17 cellular contexts compared by ENCODE assay signal in genomic region chr11:116637766-116638165, GRCh38.
DNase-seq lines count a peak whose midpoint lies in the region; ATAC-seq and TF ChIP-seq lines count a peak whose summit lies in the region.
"Had no signal": no experiment of that assay in that cellular context is flagged by ENCODE, and none has a peak within 500 bp of the region (broad histone marks: within the 10 kb centered on the region; RNA-seq: fewer than 3 reads in every experiment).

No MANE protein-coding gene starts in this region.

- H3K27ac ChIP-seq in endodermal cell (ENCODE audit: low read depth, low read length) (no peak overlapping the region), upper lobe of left lung (no peak overlapping the region)
- H3K27ac ChIP-seq: BLaER1 had no signal

- WGBS in endodermal cell (ENCODE audit: insufficient coverage in 1 of 2, insufficient read length in 1 of 2), 2 experiments = 72 to 91% methylated on average over 2 to 4 of the region's 4 CpGs
- WGBS in upper lobe of left lung, 2 donors = 68 to 78% methylated on average over 4 of the region's 4 CpGs

- no peaks in the 10 kb centered on the region for H3K4me1 ChIP-seq in endodermal cell (ENCODE audit: control insufficient read depth, insufficient read depth, low read length)
- H3K4me1 ChIP-seq in upper lobe of left lung = no peaks in the 10 kb centered on the region
- H3K4me1 ChIP-seq: BLaER1, Caco-2 had no signal

- ATAC-seq in upper lobe of left lung (ENCODE audit: low FRiP score in 2 of 2) = no peak

- H3K27me3 Mint-ChIP-seq in endodermal cell (ENCODE audit: insufficient read depth) (no peaks in the 10 kb centered on the region), progenitor cell of endocrine pancreas (peaks cover 14% of the 10 kb centered on the region)

- H3K4me1 Mint-ChIP-seq in endodermal cell (no peaks in the 10 kb centered on the region), progenitor cell of endocrine pancreas (ENCODE audit: low read depth) (no peaks in the 10 kb centered on the region)
- H3K4me1 Mint-ChIP-seq: CD8-positive, alpha-beta memory T cell had no signal

- TF ChIP-seq POLR2A in upper lobe of left lung (IDR thresholded peaks at IDR 0.05) = no peak

- no peak overlapping the region for H3K9ac ChIP-seq in endodermal cell (ENCODE audit: extremely low read depth, low read length, poor library complexity, severe bottlenecking)
- H3K9ac ChIP-seq: BLaER1 had no signal

- no peaks in the 10 kb centered on the region for H3K9me3 ChIP-seq in endodermal cell (ENCODE audit: control insufficient read depth, low read length)
- peaks cover 0 to 4% (median 0%) of the 10 kb centered on the region in 4 donors for H3K9me3 ChIP-seq in upper lobe of left lung
- H3K9me3 ChIP-seq: BLaER1 had no signal

- H3K27me3 ChIP-seq in endodermal cell (ENCODE audit: control insufficient read depth, insufficient read depth, low read length, poor library complexity, severe bottlenecking) = no peaks in the 10 kb centered on the region
- no peaks in the 10 kb centered on the region for H3K27me3 ChIP-seq in upper lobe of left lung
- H3K27me3 ChIP-seq: BLaER1 had no signal

- TF ChIP-seq CTCF in endodermal cell (conservative IDR thresholded peaks at IDR 0.05) (no peak), progenitor cell of endocrine pancreas (IDR thresholded peaks at IDR 0.05; ENCODE audit: unreplicated experiment) (no peak), upper lobe of left lung (IDR thresholded peaks at IDR 0.05) (no peak)

- TF ChIP-seq EP300 in upper lobe of left lung (IDR thresholded peaks at IDR 0.05) = no peak

- H3K9me3 Mint-ChIP-seq in endodermal cell (no peaks in the 10 kb centered on the region), progenitor cell of endocrine pancreas (ENCODE audit: low read depth) (no peaks in the 10 kb centered on the region)
- H3K9me3 Mint-ChIP-seq: HFFc6 had no signal

- DNase-seq in NCI-H2029 treated with DMSO at 0.1 percent for 48 hours (lab: John Stamatoyannopoulos, UW) (peak; percentile 1), NCI-H2029 (lab: John Stamatoyannopoulos, UW) (no peak), DMS79 (lab: John Stamatoyannopoulos, UW) (peak; percentile 10), NCI-H187 treated with DMSO at 0.1 percent for 48 hours (lab: John Stamatoyannopoulos, UW) (peak; percentile 18), endodermal cell (peak; percentile 42), progenitor cell of endocrine pancreas (ENCODE audit: low spot score, unreplicated experiment) (no peak), upper lobe of left lung (no peak), kidney glomerular epithelial cell (lab: John Stamatoyannopoulos, UW) (no peak)
- DNase-seq: 8988T; AML-193; Caco-2; CD8-positive, alpha-beta memory T cell; EL; GDM1; HCEC 1CT; HFFc6 had no signal

- H3K36me3 ChIP-seq in endodermal cell (ENCODE audit: control insufficient read depth, insufficient read depth, low read length) = no peaks in the 10 kb centered on the region
- H3K36me3 ChIP-seq in upper lobe of left lung = no peaks in the 10 kb centered on the region
- H3K36me3 ChIP-seq: BLaER1 had no signal

- no peak overlapping the region for H3K27ac Mint-ChIP-seq in endodermal cell
- H3K27ac Mint-ChIP-seq in progenitor cell of endocrine pancreas = no peak overlapping the region
- H3K27ac Mint-ChIP-seq: CD8-positive, alpha-beta memory T cell; HFFc6 had no signal

- H3K36me3 Mint-ChIP-seq in endodermal cell (ENCODE audit: low read depth) (no peaks in the 10 kb centered on the region), progenitor cell of endocrine pancreas (ENCODE audit: insufficient read depth) (no peaks in the 10 kb centered on the region)
- H3K36me3 Mint-ChIP-seq: CD8-positive, alpha-beta memory T cell had no signal

- no peak overlapping the region for H3K4me3 ChIP-seq in endodermal cell (ENCODE audit: low read length)
- no peak overlapping the region for H3K4me3 ChIP-seq in upper lobe of left lung
- H3K4me3 ChIP-seq: BLaER1 had no signal

- H3K4me3 Mint-ChIP-seq in endodermal cell (no peak overlapping the region), progenitor cell of endocrine pancreas (ENCODE audit: low read depth) (no peak overlapping the region)
- H3K4me3 Mint-ChIP-seq: CD8-positive, alpha-beta memory T cell; HFFc6 had no signal

Comparison
In these comparisons a context has a peak if more than half of its experiments do, and no peak if none do; other contexts are left out.
1. DNase-seq: peak in NCI-H2029 treated with DMSO at 0.1 percent for 48 hours (single experiment), DMS79 (single experiment), NCI-H187 treated with DMSO at 0.1 percent for 48 hours (single experiment) and endodermal cell (single experiment); none in NCI-H2029 (single experiment), progenitor cell of endocrine pancreas (single experiment), upper lobe of left lung (0 of 2) and kidney glomerular epithelial cell (single experiment).